In genomic region chr13:99308481-99309087, GRCh38 we compare ENCODE assay signal across 11 cellular contexts. TPM values are rescaled to one million over a fixed set of nuclear protein-coding genes. Genes with fewer than 3 reads are reported as not detected.
A peak's percentile ranks its signal among the peaks of the same experiment; 100 is the strongest.
DNase-seq lines count a peak whose midpoint lies in the region; ATAC-seq and TF ChIP-seq lines count a peak whose summit lies in the region.
"Had no signal": no experiment of that assay in that cellular context is flagged by ENCODE, and none has a peak within 500 bp of the region (broad histone marks: within the 10 kb centered on the region; RNA-seq: fewer than 3 reads in every experiment).

No MANE protein-coding gene starts in this region.

- 68 to 70% methylated on average over 3 of the region's 3 CpGs for WGBS in esophagus squamous epithelium, 2 donors
- 92% methylated on average over 3 of the region's 3 CpGs for WGBS in mammary epithelial cell (ENCODE audit: low coverage, missing lambda C conversion rate)

- H3K27me3 ChIP-seq in esophagus squamous epithelium (no peaks in the 10 kb centered on the region), skeletal muscle tissue (ENCODE audit: control insufficient read depth in 3 of 3, insufficient read depth in 3 of 3, low read length in 3 of 3) (no peaks in the 10 kb centered on the region), mammary epithelial cell (ENCODE audit: insufficient read depth, low read length) (no peaks in the 10 kb centered on the region)

- CTCF ChIA-PET in mammary epithelial cell (lab: Charles Lee; ENCODE audit: low non-redundant PET): no interaction called here

- H3K9ac ChIP-seq in skeletal muscle tissue (ENCODE audit: low read depth in 1 of 3, low read length in 3 of 3): no peak overlapping the region
- no peak overlapping the region for H3K9ac ChIP-seq in mammary epithelial cell (ENCODE audit: insufficient read depth, low read length)

- no peak overlapping the region for H2AFZ ChIP-seq in mammary epithelial cell (ENCODE audit: low read depth, low read length)

- peaks cover 0 to 17% (median 0%) of the 10 kb centered on the region in 3 donors for H3K36me3 ChIP-seq in esophagus squamous epithelium
- H3K36me3 ChIP-seq in skeletal muscle tissue (ENCODE audit: control insufficient read depth in 3 of 3, insufficient read depth in 3 of 3, low read length in 3 of 3): peaks cover 0 to 3% (median 0%) of the 10 kb centered on the region in 3 donors
- no peaks in the 10 kb centered on the region for H3K36me3 ChIP-seq in mammary epithelial cell (ENCODE audit: insufficient read depth, low read length)

- no peak overlapping the region for H3K4me2 ChIP-seq in mammary epithelial cell (ENCODE audit: insufficient read depth, low read depth, low read length)

- H3K79me2 ChIP-seq in mammary epithelial cell (ENCODE audit: insufficient read depth, low read length): peaks cover 7% of the 10 kb centered on the region

- TF ChIP-seq CTCF in esophagus squamous epithelium (IDR thresholded peaks at IDR 0.05) (no peak), mammary epithelial cell (conservative IDR thresholded peaks at IDR 0.05 in 1 of 2, IDR thresholded peaks at IDR 0.05 in 1 of 2; ENCODE audit: extremely low read depth in 1 of 2, insufficient read depth in 1 of 2, low read depth in 1 of 2, low read length in 2 of 2) (no peak)

- BruUV-seq in mammary epithelial cell (replicated peaks; lab: Mats Ljungman, UMichigan): no TSS peak

- in situ Hi-C loops in mammary epithelial cell (cut with MboI; ENCODE audit: low sequenced_read_pairs in 2 of 2): no loop called here

- H3K4me3 ChIP-seq in esophagus squamous epithelium (no peak overlapping the region), skeletal muscle tissue (ENCODE audit: low read length in 3 of 3) (no peak overlapping the region), mammary epithelial cell (replicated peaks in 1 of 3; ENCODE audit: insufficient read depth in 1 of 3, low read depth in 2 of 3, low read length in 3 of 3) (no peak overlapping the region)

- intact Hi-C loops in esophagus squamous epithelium (cut with DNase I) (no loop called here), mammary epithelial cell (cut with micrococcal nuclease) (no loop called here)

- ATAC-seq in SK-N-SH treated with all-trans-retinoic acid at 6 μM for 48 hours: peak; percentile 15

- dilution Hi-C loops in mammary epithelial cell (cut with HindIII; ENCODE audit: low sequenced_read_pairs): no loop called here

- H3K9me3 ChIP-seq in esophagus squamous epithelium (no peaks in the 10 kb centered on the region), skeletal muscle tissue (ENCODE audit: control insufficient read depth in 3 of 3, low read length in 3 of 3) (no peaks in the 10 kb centered on the region), mammary epithelial cell (replicated peaks; ENCODE audit: insufficient read depth, low read length) (no peaks in the 10 kb centered on the region)

- H3K27ac ChIP-seq in esophagus squamous epithelium (peak overlapping the region; percentile 55 to 88 (median 76)), skeletal muscle tissue (ENCODE audit: low read depth, low read length) (peak overlapping the region; percentile 21), mammary epithelial cell (ENCODE audit: insufficient read depth, low read depth, low read length) (no peak overlapping the region)
- H3K27ac ChIP-seq: WERI-Rb-1 had no signal

- H4K20me1 ChIP-seq in mammary epithelial cell (ENCODE audit: insufficient read depth, low read length): no peaks in the 10 kb centered on the region

- DNase-seq in GM03348 (ENCODE audit: low spot score) (peak; percentile 52), esophagus squamous epithelium (lab: John Stamatoyannopoulos, UW) (no peak), GM19238 (ENCODE audit: insufficient read length, low spot score) (no peak), KG1 (lab: John Stamatoyannopoulos, UW) (no peak), mammary epithelial cell (no peak), NOMO-1 treated with DMSO at 0.1 percent for 48 hours (lab: John Stamatoyannopoulos, UW; ENCODE audit: unreplicated experiment) (no peak)
- DNase-seq: NCI-H446 treated with DMSO at 0.1 percent for 48 hours, WERI-Rb-1 had no signal

- TF ChIP-seq POLR2A in esophagus squamous epithelium (IDR thresholded peaks at IDR 0.05): no peak

- H3K4me1 ChIP-seq in esophagus squamous epithelium: peaks cover 10 to 65% (median 16%) of the 10 kb centered on the region in 3 donors
- peaks cover 8 to 19% (median 11%) of the 10 kb centered on the region in 3 donors for H3K4me1 ChIP-seq in skeletal muscle tissue (ENCODE audit: control insufficient read depth in 3 of 3, insufficient read depth in 3 of 3, low read length in 3 of 3)
- H3K4me1 ChIP-seq in mammary epithelial cell (ENCODE audit: insufficient read depth, low read length): peaks cover 7% of the 10 kb centered on the region

TF ChIP-seq in SK-N-SH treated with all-trans-retinoic acid at 6 μM for 48 hours, 23 proteins besides CTCF, POLR2A, EP300 and RAD21 (continues in another document):
- TF ChIP-seq BACH2 (CRISPR knock-in tag; IDR thresholded peaks at IDR 0.05; ENCODE audit: borderline replicate concordance) (no peak), TSHZ2 (CRISPR knock-in tag; IDR thresholded peaks at IDR 0.05) (no peak), GLIS3 (CRISPR knock-in tag; IDR thresholded peaks at IDR 0.05) (no peak), PATZ1 (CRISPR knock-in tag; IDR thresholded peaks at IDR 0.05; ENCODE audit: borderline replicate concordance) (no peak), RARB (CRISPR knock-in tag; IDR thresholded peaks at IDR 0.05) (no peak), TCF4 (CRISPR knock-in tag; IDR thresholded peaks at IDR 0.05; ENCODE audit: borderline replicate concordance) (no peak), POU6F1 (CRISPR knock-in tag; IDR thresholded peaks at IDR 0.05; ENCODE audit: borderline replicate concordance, low read depth) (no peak), ZFP30 (CRISPR knock-in tag; IDR thresholded peaks at IDR 0.05) (no peak)

RNA-seq across cellular contexts. Expression of gene GPR183, which starts 1.4 kb away (rescaled TPM):
- total RNA-seq in esophagus squamous epithelium: 1 to 10 TPM in 3 of 4 donors, under 1 TPM in 1; 0.53 to 9.5 (median 3.2) TPM
- total RNA-seq in skeletal muscle tissue: 4.7 TPM
- total RNA-seq in mammary epithelial cell: not detected
- not detected for polyA plus RNA-seq in mammary epithelial cell
- polyA minus RNA-seq in mammary epithelial cell: not detected
- total RNA-seq: HT1080 had no signal

RNA-seq across cellular contexts. Expression of gene GPR18, which starts 50.4 kb away (rescaled TPM):
- total RNA-seq in esophagus squamous epithelium (under 1 TPM in 1 of 4 donors, not detected in 3; 0.19 TPM), skeletal muscle tissue (under 0.01 TPM), mammary epithelial cell (not detected)
- polyA plus RNA-seq in mammary epithelial cell: not detected
- not detected for polyA minus RNA-seq in mammary epithelial cell
- total RNA-seq: HT1080 had no signal
